8 cellular contexts compared by ENCODE assay signal in the genomic region with DNA sequence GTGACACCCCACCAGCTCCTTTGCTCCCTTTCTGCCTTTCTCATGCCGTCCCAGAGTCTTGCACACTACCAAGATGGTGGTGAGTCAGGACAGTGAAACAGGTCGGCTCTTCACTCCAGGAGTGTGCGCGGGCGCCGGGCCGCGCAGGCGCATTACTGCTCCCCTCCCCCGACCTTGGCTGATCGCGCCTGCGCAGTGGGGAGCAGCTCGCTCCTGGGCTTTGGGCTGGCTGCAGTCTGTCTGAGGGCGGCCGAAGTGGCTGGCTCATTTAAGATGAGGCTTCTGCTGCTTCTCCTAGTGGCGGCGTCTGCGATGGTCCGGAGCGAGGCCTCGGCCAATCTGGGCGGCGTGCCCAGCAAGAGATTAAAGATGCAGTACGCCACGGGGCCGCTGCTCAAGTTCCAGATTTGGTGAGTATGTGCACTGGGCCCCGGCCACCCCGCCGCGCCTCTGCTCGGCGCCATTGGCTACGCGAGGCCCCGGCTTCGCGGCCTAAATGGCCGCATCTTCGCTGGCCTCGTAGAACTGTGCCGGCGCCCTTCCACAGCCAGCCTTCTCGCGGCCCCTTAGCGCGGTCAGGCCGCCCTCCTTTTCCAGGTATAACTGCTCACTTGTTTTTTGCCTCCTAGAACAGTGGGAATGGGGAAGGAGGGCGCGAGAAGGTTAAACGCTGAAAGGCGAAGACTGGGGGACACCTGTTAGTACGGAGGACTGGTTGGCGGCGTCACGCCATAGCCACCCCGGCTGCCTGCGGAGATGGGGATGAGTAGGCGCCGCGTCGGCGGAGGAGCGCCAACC. TPM values are rescaled to one million over a fixed set of nuclear protein-coding genes. Genes with fewer than 3 reads are reported as not detected.
DNase-seq lines count a peak whose midpoint lies in the region; TF ChIP-seq lines count a peak whose summit lies in the region.

TSS of gene SELENOT (plus strand) at position 232 of the 798 bp plus-strand sequence. CDS start at position 274, 42 bp downstream.

- peak within 1 kb of the TSS; percentile 92 for H3K27ac ChIP-seq in neural cell (ENCODE audit: low read length)
- H3K27ac ChIP-seq in stomach: peak within 1 kb of the TSS; percentile 96 to 98 (median 97)

- no peaks in the 10 kb centered on the region for H3K27me3 ChIP-seq in H7 (ENCODE audit: control insufficient read depth, insufficient read depth, low read length)
- no peaks in the 10 kb centered on the region for H3K27me3 ChIP-seq in MG63
- no peaks in the 10 kb centered on the region for H3K27me3 ChIP-seq in neural cell (ENCODE audit: insufficient read depth, low read depth, low read length)
- no peaks in the 10 kb centered on the region for H3K27me3 ChIP-seq in stomach

- peaks cover 46% of the 10 kb centered on the region for H3K79me2 ChIP-seq in neural cell (replicated peaks; ENCODE audit: insufficient read depth, low read length)

- H3K9ac ChIP-seq in ES-I3 (ENCODE audit: low read depth, low read length) (peak within 1 kb of the TSS; percentile 81), neural cell (ENCODE audit: low read length) (peak within 1 kb of the TSS; percentile 93)

- intact Hi-C loops in stomach (cut with DNase I; ENCODE audit: low total_unique reads): no loop called here

- peak within 1 kb of the TSS; percentile 81 for H3K4me3 ChIP-seq in H7 (ENCODE audit: insufficient read depth, low read depth, low read length)
- peak within 1 kb of the TSS; percentile 65 for H3K4me3 ChIP-seq in MG63
- peak within 1 kb of the TSS; percentile 97 for H3K4me3 ChIP-seq in neural cell (ENCODE audit: low read length)
- peak within 1 kb of the TSS; percentile 65 to 75 (median 71) for H3K4me3 ChIP-seq in stomach

- H3K4me1 ChIP-seq in ES-I3 (ENCODE audit: insufficient read depth, low read length) (peaks cover 37% of the 10 kb centered on the region), stomach (peaks cover 29 to 59% (median 49%) of the 10 kb centered on the region in 4 donors)

- DNase-seq in H7 (peak; percentile 97), MG63 (peak; percentile 98), SHP77 treated with DMSO at 0.1 percent for 48 hours (lab: John Stamatoyannopoulos, UW) (peak; percentile 90), fibroblast of the conjunctiva (ENCODE audit: low read depth) (peak; percentile 98), stomach (peak; percentile 96)
- DNase-seq in activated effector memory CD4-positive, alpha-beta T cell treated with anti-CD3 and anti-CD28 coated beads, Interleukin-2, amount 50 U/mL, for 16 hours: peak; percentile 98

- peaks cover 3% of the 10 kb centered on the region for H3F3A ChIP-seq in neural cell (ENCODE audit: insufficient read depth, low read length, poor library complexity, severe bottlenecking)

- H3K4me2 ChIP-seq in neural cell (ENCODE audit: low read length): peak within 1 kb of the TSS; percentile 71

- peak; percentile 53 for TF ChIP-seq CTCF in neural cell (IDR thresholded peaks at IDR 0.05; ENCODE audit: poor library complexity, severe bottlenecking)
- TF ChIP-seq CTCF in stomach (IDR thresholded peaks at IDR 0.05): peak in 2 of 7 experiments; percentile 21 to 24

- peak in 2 of 4 donors; percentile 81 to 89 for TF ChIP-seq POLR2A in stomach (IDR thresholded peaks at IDR 0.05)

- TF ChIP-seq EP300 in neural cell (conservative IDR thresholded peaks at IDR 0.05; ENCODE audit: poor library complexity, severe bottlenecking): no peak
- no peak for TF ChIP-seq EP300 in stomach (IDR thresholded peaks at IDR 0.05)

- H3K9me3 ChIP-seq in ES-I3 (ENCODE audit: control insufficient read depth, insufficient read depth, low read length) (no peaks in the 10 kb centered on the region), MG63 (no peaks in the 10 kb centered on the region), neural cell (ENCODE audit: low read length) (no peaks in the 10 kb centered on the region), stomach (no peaks in the 10 kb centered on the region)

- peak; percentile 11 for TF ChIP-seq RAD21 in neural cell (conservative IDR thresholded peaks at IDR 0.05)

- no peaks in the 10 kb centered on the region for H4K20me1 ChIP-seq in neural cell (ENCODE audit: insufficient read depth)

- peak within 1 kb of the TSS; percentile 70 for H2AFZ ChIP-seq in neural cell (ENCODE audit: low read depth, low read length)

- H3K9me2 ChIP-seq in neural cell (ENCODE audit: insufficient read depth, low read length): no peaks in the 10 kb centered on the region

- no peaks in the 10 kb centered on the region for H3K36me3 ChIP-seq in ES-I3 (ENCODE audit: insufficient read depth, low read length)
- no peaks in the 10 kb centered on the region for H3K36me3 ChIP-seq in H7 (replicated peaks; ENCODE audit: control insufficient read depth, insufficient read depth, low read length)
- H3K36me3 ChIP-seq in MG63: peaks cover 19% of the 10 kb centered on the region
- no peaks in the 10 kb centered on the region for H3K36me3 ChIP-seq in neural cell (ENCODE audit: insufficient read depth, low read length)
- H3K36me3 ChIP-seq in stomach: peaks cover 0 to 4% (median 0%) of the 10 kb centered on the region in 4 donors

- WGBS in stomach, 5 donors: 0% methylated on average over 38 to 64 of the region's 64 CpGs

TF ChIP-seq in neural cell, 6 proteins besides CTCF, POLR2A, EP300 and RAD21:
- TF ChIP-seq SMC3 (conservative IDR thresholded peaks at IDR 0.05; ENCODE audit: poor library complexity) (no peak), POLR2AphosphoS5 (IDR thresholded peaks at IDR 0.05) (peak; percentile 96), MXI1 (conservative IDR thresholded peaks at IDR 0.05; ENCODE audit: poor library complexity, severe bottlenecking) (peak; percentile 67), TAF1 (IDR thresholded peaks at IDR 0.05; ENCODE audit: low read depth) (peak; percentile 98)
- TF ChIP-seq, protein P1, sequence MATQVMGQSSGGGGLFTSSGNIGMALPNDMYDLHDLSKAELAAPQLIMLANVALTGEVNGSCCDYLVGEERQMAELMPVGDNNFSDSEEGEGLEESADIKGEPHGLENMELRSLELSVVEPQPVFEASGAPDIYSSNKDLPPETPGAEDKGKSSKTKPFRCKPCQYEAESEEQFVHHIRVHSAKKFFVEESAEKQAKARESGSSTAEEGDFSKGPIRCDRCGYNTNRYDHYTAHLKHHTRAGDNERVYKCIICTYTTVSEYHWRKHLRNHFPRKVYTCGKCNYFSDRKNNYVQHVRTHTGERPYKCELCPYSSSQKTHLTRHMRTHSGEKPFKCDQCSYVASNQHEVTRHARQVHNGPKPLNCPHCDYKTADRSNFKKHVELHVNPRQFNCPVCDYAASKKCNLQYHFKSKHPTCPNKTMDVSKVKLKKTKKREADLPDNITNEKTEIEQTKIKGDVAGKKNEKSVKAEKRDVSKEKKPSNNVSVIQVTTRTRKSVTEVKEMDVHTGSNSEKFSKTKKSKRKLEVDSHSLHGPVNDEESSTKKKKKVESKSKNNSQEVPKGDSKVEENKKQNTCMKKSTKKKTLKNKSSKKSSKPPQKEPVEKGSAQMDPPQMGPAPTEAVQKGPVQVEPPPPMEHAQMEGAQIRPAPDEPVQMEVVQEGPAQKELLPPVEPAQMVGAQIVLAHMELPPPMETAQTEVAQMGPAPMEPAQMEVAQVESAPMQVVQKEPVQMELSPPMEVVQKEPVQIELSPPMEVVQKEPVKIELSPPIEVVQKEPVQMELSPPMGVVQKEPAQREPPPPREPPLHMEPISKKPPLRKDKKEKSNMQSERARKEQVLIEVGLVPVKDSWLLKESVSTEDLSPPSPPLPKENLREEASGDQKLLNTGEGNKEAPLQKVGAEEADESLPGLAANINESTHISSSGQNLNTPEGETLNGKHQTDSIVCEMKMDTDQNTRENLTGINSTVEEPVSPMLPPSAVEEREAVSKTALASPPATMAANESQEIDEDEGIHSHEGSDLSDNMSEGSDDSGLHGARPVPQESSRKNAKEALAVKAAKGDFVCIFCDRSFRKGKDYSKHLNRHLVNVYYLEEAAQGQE (IDR thresholded peaks at IDR 0.05; ENCODE audit: borderline replicate concordance): peak; percentile 95

RNA-seq across cellular contexts. Expression of gene SELENOT, which starts in this region (rescaled TPM):
- total RNA-seq in H7 (2014; rRNA removed; shearing (Covaris generic)): 106 and 140 TPM in 2 replicates
- 123 and 174 TPM in 2 replicates for total RNA-seq in MG63 (2014; rRNA removed; shearing (Covaris generic); ENCODE audit: low replicate concordance)
- polyA plus RNA-seq in neural cell (249 and 268 TPM in 2 replicates), stomach (10 to 100 TPM; 41.5 to 50.0 (median 41.7) TPM)
- 125 and 171 TPM in 2 replicates for polyA minus RNA-seq in neural cell
- total RNA-seq in stomach: 100 to 1,000 TPM in 2 of 5 donors, 10 to 100 TPM in 3; 49.7 to 324 (median 63.1) TPM

Comparison
In these comparisons a context has a peak if more than half of its experiments do, and no peak if none do; other contexts are left out.
1. Peak in every context shown above with its lines: DNase-seq, H3K4me3 ChIP-seq and H3K27ac ChIP-seq.